14 cellular contexts compared by ENCODE assay signal in the genomic region with DNA sequence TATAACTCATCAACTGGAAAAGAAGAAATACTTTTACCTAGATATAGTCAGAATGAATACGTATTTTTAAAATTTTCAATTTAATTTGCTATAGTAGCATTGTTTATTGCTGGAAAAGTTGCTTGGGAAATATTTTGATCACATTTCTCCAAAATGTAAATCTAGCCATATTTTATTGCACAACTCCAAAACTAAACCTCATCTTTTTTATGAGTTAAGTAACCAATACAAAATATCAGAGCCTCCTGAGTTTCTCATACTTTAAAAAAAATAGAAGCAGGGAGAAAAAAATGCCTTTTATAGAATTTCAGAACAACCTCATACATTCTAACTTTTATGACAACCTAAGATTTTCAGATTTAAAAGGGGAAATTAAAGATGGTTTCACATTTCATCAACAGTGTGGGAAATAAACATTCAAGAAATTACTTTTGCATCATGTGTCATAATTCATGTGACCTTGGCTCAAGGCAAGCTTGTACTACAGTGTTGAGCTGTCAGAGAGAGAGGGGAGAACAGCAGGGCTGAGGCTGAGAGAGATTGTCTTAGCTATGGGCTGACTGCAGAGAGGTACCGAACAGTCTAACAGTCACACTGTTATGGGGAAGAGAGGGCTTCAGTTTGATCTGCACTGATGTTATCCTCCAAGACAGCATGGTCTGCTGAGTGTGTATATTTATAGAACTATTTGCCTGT.
DNase-seq lines count a peak whose midpoint lies in the region; ATAC-seq and TF ChIP-seq lines count a peak whose summit lies in the region.
"Had no signal": no experiment of that assay in that cellular context is flagged by ENCODE, and none has a peak within 500 bp of the region (broad histone marks: within the 10 kb centered on the region; RNA-seq: fewer than 3 reads in every experiment).

No MANE protein-coding gene starts in this region.

- 0 out of 3 replicates have a peak, but pooled peaks have one; percentile 24 for ATAC-seq in DND-41 (ENCODE audit: insufficient read depth, low read depth)
- ATAC-seq in GM21515 (IDR thresholded peaks at IDR 0.05; ENCODE audit: unreplicated experiment), result peak; percentile 64
- peak; percentile 86 for ATAC-seq in HG03565 (IDR thresholded peaks at IDR 0.05; ENCODE audit: unreplicated experiment)
- no peak for ATAC-seq in naive thymus-derived CD4-positive, alpha-beta T cell
- ATAC-seq: esophagus mucosa, left lobe of liver had no signal

- peaks cover 3 to 24% (median 15%) of the 10 kb centered on the region in 5 donors for H3K27me3 Mint-ChIP-seq in naive thymus-derived CD4-positive, alpha-beta T cell

- intact Hi-C loops in naive thymus-derived CD4-positive, alpha-beta T cell (cut with micrococcal nuclease), result no loop called here
- intact Hi-C loops in sigmoid colon (cut with DNase I), result no loop called here

- no peaks in the 10 kb centered on the region for H3K36me3 Mint-ChIP-seq in naive thymus-derived CD4-positive, alpha-beta T cell

- no peak overlapping the region for H3K4me2 ChIP-seq in DND-41 (ENCODE audit: insufficient read depth, low read length)

- H3K27ac ChIP-seq in DND-41 (ENCODE audit: low read length) (no peak overlapping the region), caudate nucleus (ENCODE audit: low read depth, low read length) (no peak overlapping the region), sigmoid colon (no peak overlapping the region)
- H3K27ac ChIP-seq in naive thymus-derived CD4-positive, alpha-beta T cell (ENCODE audit: low read depth, low read length), result no peak overlapping the region
- H3K27ac ChIP-seq: C4-2B, tibial artery had no signal

- TF ChIP-seq POLR2A in sigmoid colon (IDR thresholded peaks at IDR 0.05), result no peak

- H3K9me3 ChIP-seq in DND-41 (ENCODE audit: insufficient read depth, low read length, severe bottlenecking) (no peaks in the 10 kb centered on the region), sigmoid colon (no peaks in the 10 kb centered on the region)
- H3K9me3 ChIP-seq in naive thymus-derived CD4-positive, alpha-beta T cell (ENCODE audit: control insufficient read depth in 2 of 3, low read length in 3 of 3), result no peaks in the 10 kb centered on the region
- H3K9me3 ChIP-seq: tibial artery had no signal

- H3K9ac ChIP-seq in DND-41 (ENCODE audit: low read depth, low read length), result no peak overlapping the region

- no peak overlapping the region for H3K4me3 Mint-ChIP-seq in naive thymus-derived CD4-positive, alpha-beta T cell

- TF ChIP-seq EP300 in sigmoid colon (IDR thresholded peaks at IDR 0.05), result no peak

- WGBS in sigmoid colon, 2 donors, result 84 to 86% methylated on average over 2 of the region's 2 CpGs

- H3K9me3 Mint-ChIP-seq in naive thymus-derived CD4-positive, alpha-beta T cell, result peaks cover 0 to 4% (median 0%) of the 10 kb centered on the region in 11 donors

- no peaks in the 10 kb centered on the region for H4K20me1 ChIP-seq in DND-41 (ENCODE audit: insufficient read depth, low read length)

- no peak overlapping the region for H2AFZ ChIP-seq in DND-41 (ENCODE audit: low read depth, low read length)

- no peak overlapping the region for H3K4me3 ChIP-seq in DND-41 (ENCODE audit: low read depth in 1 of 2, low read length in 2 of 2)
- no peak overlapping the region for H3K4me3 ChIP-seq in naive thymus-derived CD4-positive, alpha-beta T cell (ENCODE audit: low read length)
- no peak overlapping the region for H3K4me3 ChIP-seq in sigmoid colon
- H3K4me3 ChIP-seq: tibial artery had no signal

- no peak overlapping the region for H3K27ac Mint-ChIP-seq in naive thymus-derived CD4-positive, alpha-beta T cell

- DNase-seq in DND-41 (no peak), germinal center (ENCODE audit: low spot score) (peak; percentile 24), cerebellar cortex (ENCODE audit: low spot score) (no peak), caudate nucleus (lab: John Stamatoyannopoulos, UW) (no peak), sigmoid colon (no peak)
- DNase-seq in naive thymus-derived CD4-positive, alpha-beta T cell, result no peak
- DNase-seq: NCI-H526 treated with DMSO at 0.1 percent for 48 hours; stimulated activated CD4-positive, alpha-beta T cell treated with anti-CD3 and anti-CD28 coated beads, Interleukin-4, amount 100 ng/mL, for 24 hours; tibial artery had no signal

- H3K4me1 ChIP-seq in DND-41 (ENCODE audit: insufficient read depth, low read length), result peaks cover 4% of the 10 kb centered on the region; the same call in 1 of the 2 replicates
- no peaks in the 10 kb centered on the region for H3K4me1 ChIP-seq in naive thymus-derived CD4-positive, alpha-beta T cell (ENCODE audit: control insufficient read depth in 2 of 2, insufficient read depth in 2 of 2, low read length in 2 of 2)
- H3K4me1 ChIP-seq in sigmoid colon, result no peaks in the 10 kb centered on the region

- H3K27me3 ChIP-seq in DND-41 (ENCODE audit: insufficient read depth, low read length, poor library complexity) (no peaks in the 10 kb centered on the region), sigmoid colon (no peaks in the 10 kb centered on the region)
- no peaks in the 10 kb centered on the region for H3K27me3 ChIP-seq in naive thymus-derived CD4-positive, alpha-beta T cell (ENCODE audit: control insufficient read depth in 2 of 2, insufficient read depth in 2 of 2, low read length in 2 of 2)
- H3K27me3 ChIP-seq: tibial artery had no signal

- H3K36me3 ChIP-seq in DND-41 (ENCODE audit: insufficient read depth, low read length) (no peaks in the 10 kb centered on the region), sigmoid colon (no peaks in the 10 kb centered on the region)
- no peaks in the 10 kb centered on the region for H3K36me3 ChIP-seq in naive thymus-derived CD4-positive, alpha-beta T cell (ENCODE audit: control insufficient read depth in 2 of 3, insufficient read depth in 3 of 3, low read length in 3 of 3)
- H3K36me3 ChIP-seq: tibial artery had no signal

- CTCF ChIA-PET in naive thymus-derived CD4-positive, alpha-beta T cell (lab: Charles Lee), result no interaction called here

- no peaks in the 10 kb centered on the region for H3K4me1 Mint-ChIP-seq in naive thymus-derived CD4-positive, alpha-beta T cell

- TF ChIP-seq CTCF in DND-41 (IDR thresholded peaks at IDR 0.05; ENCODE audit: borderline replicate concordance, extremely low read depth, low read length, poor library complexity, severe bottlenecking), result no peak
- TF ChIP-seq CTCF in sigmoid colon (IDR thresholded peaks at IDR 0.05), result no peak

- H3K79me2 ChIP-seq in DND-41 (ENCODE audit: insufficient read depth, low read length), result no peaks in the 10 kb centered on the region

- POLR2A ChIA-PET in naive thymus-derived CD4-positive, alpha-beta T cell (lab: Charles Lee), result no interaction called here
